In genomic region chr6:46246727-46247126, GRCh38 we compare ENCODE assay signal across 25 cellular contexts.
"Had no signal": no experiment of that assay in that cellular context is flagged by ENCODE, and none has a peak within 500 bp of the region (broad histone marks: within the 10 kb centered on the region; RNA-seq: fewer than 3 reads in every experiment).

No MANE protein-coding gene starts in this region.

- ATAC-seq: left cardiac atrium; left lobe of liver; lower lobe of right lung; naive thymus-derived CD8-positive, alpha-beta T cell; right cardiac atrium; sciatic nerve; stimulated activated naive B cell treated with anti-CD40 and anti-IgM and Interleukin-4, amounts not matched to agents 10 μg/mL and 1 μg/mL and 100 μg/mL, for 72 hours; stimulated activated naive CD8-positive, alpha-beta T cell treated with anti-CD3 and anti-CD28 coated beads, Interleukin-15, Interleukin-2, amounts not matched to agents 100 U/mL and 50 U/mL, for 24 hours had no signal

- H3K4me3 ChIP-seq: lower lobe of right lung, skin epidermis, stomach, testis, thyroid gland, transverse colon, upper lobe of left lung, vagina had no signal

- H3K9ac ChIP-seq: parathyroid adenoma had no signal

- H3K9me3 ChIP-seq: lower lobe of right lung, stomach, testis, thyroid gland, transverse colon, upper lobe of left lung, vagina had no signal

- H3K27me3 ChIP-seq: stomach, testis, thyroid gland, transverse colon, upper lobe of left lung, vagina had no signal

- H2AFZ ChIP-seq: parathyroid adenoma had no signal

- H3K36me3 ChIP-seq: lower lobe of right lung, thyroid gland, transverse colon, upper lobe of left lung, vagina had no signal

- H3K27ac ChIP-seq: lower lobe of right lung, parathyroid adenoma, skin epidermis, stomach, testis, thyroid gland, transverse colon, upper lobe of left lung, vagina had no signal

- H3K4me1 ChIP-seq: lower lobe of right lung, parathyroid adenoma, stomach, thyroid gland, transverse colon, upper lobe of left lung, vagina had no signal

- DNase-seq: hippocampal formation; kidney glomerular epithelial cell; left cardiac atrium; lower lobe of right lung; mammary epithelial cell; mesenchymal stem cell; naive thymus-derived CD8-positive, alpha-beta T cell; nucleus accumbens; stimulated activated CD4-positive, alpha-beta T cell treated with anti-CD3 and anti-CD28 coated beads, Interleukin-12 subunit alpha, Interleukin-12 subunit beta, amount 100 ng/mL, for 4 hours; stimulated activated CD4-positive, alpha-beta T cell treated with anti-CD3 and anti-CD28 coated beads, Interleukin-15, amount 100 ng/mL, for 24 hours; stimulated activated CD4-positive, alpha-beta T cell treated with anti-CD3 and anti-CD28 coated beads, Interleukin-2, amount 100 ng/mL, for 24 hours; stimulated activated CD4-positive, alpha-beta T cell treated with anti-CD3 and anti-CD28 coated beads, Interleukin-4, amount 100 ng/mL, for 1 hour; stimulated activated naive B cell treated with anti-CD40 and anti-IgM and Interleukin-4, amounts not matched to agents 10 μg/mL and 1 μg/mL and 100 μg/mL, for 72 hours; stimulated activated naive CD8-positive, alpha-beta T cell treated with anti-CD3 and anti-CD28 coated beads, Interleukin-15, Interleukin-2, amounts not matched to agents 100 U/mL and 50 U/mL, for 24 hours; stomach; testis; thyroid gland; transverse colon; upper lobe of left lung had no signal

- H3K79me2 ChIP-seq: parathyroid adenoma had no signal
